ENCODE assay signal across 1 cellular context in genomic region chr6:138948780-138949179, GRCh38.
TF ChIP-seq lines count a peak whose summit lies in the region.

No MANE protein-coding gene starts in this region.

TF ChIP-seq in WTC11, 78 proteins besides CTCF, POLR2A, EP300 and RAD21 (continued from another document):
- no peak for TF ChIP-seq ZNF532 (CRISPR knock-in tag; IDR thresholded peaks at IDR 0.05; ENCODE audit: borderline replicate concordance)
- TF ChIP-seq ZNF232 (CRISPR knock-in tag; IDR thresholded peaks at IDR 0.05), result no peak
- no peak for TF ChIP-seq RORB (CRISPR knock-in tag; IDR thresholded peaks at IDR 0.05)
TF ChIP-seq in WTC11: peak in this region for 0.
